ENCODE assay signal across 16 cellular contexts in genomic region chr9:82991684-82992083, GRCh38.
DNase-seq lines count a peak whose midpoint lies in the region; TF ChIP-seq lines count a peak whose summit lies in the region.
"Had no signal": no experiment of that assay in that cellular context is flagged by ENCODE, and none has a peak within 500 bp of the region (broad histone marks: within the 10 kb centered on the region; RNA-seq: fewer than 3 reads in every experiment).

No MANE protein-coding gene starts in this region.

- H3K4me3 Mint-ChIP-seq in neural crest cell: no peak overlapping the region
- H3K4me3 Mint-ChIP-seq in activated naive CD4-positive, alpha-beta T cell treated with anti-CD3 and anti-CD28 coated beads, Interleukin-2, amount 10 ng/mL, durations not matched to agents 7 days and 5 days: no peak overlapping the region
- H3K4me3 Mint-ChIP-seq: activated CD4-positive, alpha-beta T cell treated with anti-CD3 and anti-CD28 coated beads, Interleukin-2, amount 10 ng/mL, durations not matched to agents 24 days and 14 days; activated T-cell treated with anti-CD3 and anti-CD28 coated beads, Interleukin-2, amount 50 U/mL, for 4 hours; natural killer cell; T-helper 17 cell had no signal

- H3K27ac ChIP-seq in HEK293 (ENCODE audit: extremely low read depth, low read depth, low read length) (no peak overlapping the region), sigmoid colon (no peak overlapping the region)
- H3K27ac ChIP-seq: C4-2B, colonic mucosa, left ventricle myocardium inferior had no signal

- H3K36me3 ChIP-seq in HEK293 (ENCODE audit: control insufficient read depth in 2 of 2, insufficient read depth in 1 of 2, low read length in 2 of 2) (peaks cover 0 to 86% of the 10 kb centered on the region in 2 experiments), sigmoid colon (no peaks in the 10 kb centered on the region)
- H3K36me3 ChIP-seq: colonic mucosa, left ventricle myocardium inferior had no signal

- CTCF ChIA-PET in HEK293 (lab: Yijun Ruan, JAX): interaction anchor here (1.2 kb wide), 1 partner anchor 14 kb away, joined by 3 read pairs; no protein-coding TSS in a partner anchor
- CTCF ChIA-PET in activated naive CD4-positive, alpha-beta T cell treated with anti-CD3 and anti-CD28 coated beads, Interleukin-2, amount 10 ng/mL, durations not matched to agents 7 days and 5 days (lab: Charles Lee): no interaction called here

- H3K36me3 Mint-ChIP-seq in neural crest cell (ENCODE audit: low read depth): no peaks in the 10 kb centered on the region
- no peaks in the 10 kb centered on the region for H3K36me3 Mint-ChIP-seq in activated naive CD4-positive, alpha-beta T cell treated with anti-CD3 and anti-CD28 coated beads, Interleukin-2, amount 10 ng/mL, durations not matched to agents 7 days and 5 days
- H3K36me3 Mint-ChIP-seq: natural killer cell had no signal

- H3K27ac Mint-ChIP-seq in neural crest cell (ENCODE audit: unreplicated experiment): peak overlapping the region; percentile 60
- no peak overlapping the region for H3K27ac Mint-ChIP-seq in activated naive CD4-positive, alpha-beta T cell treated with anti-CD3 and anti-CD28 coated beads, Interleukin-2, amount 10 ng/mL, durations not matched to agents 7 days and 5 days
- H3K27ac Mint-ChIP-seq: activated CD4-positive, alpha-beta T cell treated with anti-CD3 and anti-CD28 coated beads, Interleukin-2, amount 10 ng/mL, durations not matched to agents 24 days and 14 days; natural killer cell; T-helper 17 cell had no signal

- H3K9me3 Mint-ChIP-seq in neural crest cell: no peaks in the 10 kb centered on the region
- H3K9me3 Mint-ChIP-seq in activated naive CD4-positive, alpha-beta T cell treated with anti-CD3 and anti-CD28 coated beads, Interleukin-2, amount 10 ng/mL, durations not matched to agents 7 days and 5 days: no peaks in the 10 kb centered on the region
- H3K9me3 Mint-ChIP-seq: activated CD4-positive, alpha-beta T cell treated with anti-CD3 and anti-CD28 coated beads, Interleukin-2, amount 10 ng/mL, durations not matched to agents 24 days and 14 days; activated T-cell treated with anti-CD3 and anti-CD28 coated beads, Interleukin-2, amount 50 U/mL, for 4 hours had no signal

- H3K9me3 ChIP-seq in HEK293 (ENCODE audit: control insufficient read depth, insufficient read depth, low read depth, low read length) (no peaks in the 10 kb centered on the region), sigmoid colon (no peaks in the 10 kb centered on the region)
- H3K9me3 ChIP-seq: colonic mucosa, left ventricle myocardium inferior had no signal

- H3K4me1 ChIP-seq in HEK293 (ENCODE audit: control insufficient read depth, insufficient read depth, low read length): no peaks in the 10 kb centered on the region
- no peaks in the 10 kb centered on the region for H3K4me1 ChIP-seq in sigmoid colon
- H3K4me1 ChIP-seq: left ventricle myocardium inferior had no signal

- intact Hi-C loops in sigmoid colon (cut with DNase I): no loop called here

- POLR2A ChIA-PET in HEK293 (lab: Yijun Ruan, JAX): no interaction called here

- no peaks in the 10 kb centered on the region for H3K27me3 Mint-ChIP-seq in neural crest cell (ENCODE audit: low read depth)
- H3K27me3 Mint-ChIP-seq in activated naive CD4-positive, alpha-beta T cell treated with anti-CD3 and anti-CD28 coated beads, Interleukin-2, amount 10 ng/mL, durations not matched to agents 7 days and 5 days: peaks cover 4% of the 10 kb centered on the region
- H3K27me3 Mint-ChIP-seq: activated CD4-positive, alpha-beta T cell treated with anti-CD3 and anti-CD28 coated beads, Interleukin-2, amount 10 ng/mL, durations not matched to agents 24 days and 14 days; T-helper 17 cell had no signal

- TF ChIP-seq CTCF in HEK293 (tag by site-specific recombination; IDR thresholded peaks at IDR 0.05): no peak
- no peak for TF ChIP-seq CTCF in astrocyte of the spinal cord (IDR thresholded peaks at IDR 0.05; ENCODE audit: low read depth, low read length)
- TF ChIP-seq CTCF in neural crest cell (conservative IDR thresholded peaks at IDR 0.05): no peak
- no peak for TF ChIP-seq CTCF in sigmoid colon (IDR thresholded peaks at IDR 0.05)

- peak; percentile 23 for DNase-seq in NCI-H2196 (lab: John Stamatoyannopoulos, UW; ENCODE audit: unreplicated experiment)
- peak; percentile 6 for DNase-seq in astrocyte of the spinal cord (ENCODE audit: low read depth, low spot score)
- DNase-seq in neural crest cell (ENCODE audit: low read depth, low spot score): no peak
- no peak for DNase-seq in sigmoid colon
- no peak for DNase-seq in activated naive CD4-positive, alpha-beta T cell treated with anti-CD3 and anti-CD28 coated beads, Interleukin-2, amount 10 ng/mL, durations not matched to agents 7 days and 5 days
- DNase-seq in kidney glomerular epithelial cell (lab: John Stamatoyannopoulos, UW): no peak
- DNase-seq: activated CD4-positive, alpha-beta T cell treated with anti-CD3 and anti-CD28 coated beads, Interleukin-2, amount 10 ng/mL, durations not matched to agents 24 days and 14 days; activated T-cell treated with anti-CD3 and anti-CD28 coated beads, Interleukin-2, amount 50 U/mL, for 4 hours; colonic mucosa; erythroblast; left ventricle myocardium inferior; natural killer cell; stimulated activated naive CD4-positive, alpha-beta T cell treated with Interleukin-2 at 50 U/mL for 16 hours; T-helper 17 cell had no signal

- no peak for TF ChIP-seq EP300 in sigmoid colon (IDR thresholded peaks at IDR 0.05)

- WGBS in sigmoid colon, 2 donors: 12 to 61% methylated on average over 2 of the region's 2 CpGs

- H3K4me1 Mint-ChIP-seq in neural crest cell: peaks cover 17% of the 10 kb centered on the region
- H3K4me1 Mint-ChIP-seq in activated naive CD4-positive, alpha-beta T cell treated with anti-CD3 and anti-CD28 coated beads, Interleukin-2, amount 10 ng/mL, durations not matched to agents 7 days and 5 days: peaks cover 14% of the 10 kb centered on the region
- H3K4me1 Mint-ChIP-seq: activated CD4-positive, alpha-beta T cell treated with anti-CD3 and anti-CD28 coated beads, Interleukin-2, amount 10 ng/mL, durations not matched to agents 24 days and 14 days; natural killer cell; T-helper 17 cell had no signal

- TF ChIP-seq POLR2A in sigmoid colon (IDR thresholded peaks at IDR 0.05): no peak

- H3K27me3 ChIP-seq in sigmoid colon: no peaks in the 10 kb centered on the region
- H3K27me3 ChIP-seq: colonic mucosa had no signal

- H3K4me3 ChIP-seq in HEK293 (ENCODE audit: low read depth, low read length): no peak overlapping the region
- H3K4me3 ChIP-seq in astrocyte of the spinal cord (ENCODE audit: low read depth, low read length): no peak overlapping the region
- no peak overlapping the region for H3K4me3 ChIP-seq in sigmoid colon
- H3K4me3 ChIP-seq: colonic mucosa, left ventricle myocardium inferior had no signal

- in situ Hi-C loops in astrocyte of the spinal cord (cut with HindIII; ENCODE audit: low sequenced_read_pairs): no loop called here

TF ChIP-seq in HEK293, 187 proteins besides CTCF, POLR2A, EP300 and RAD21:
- TF ChIP-seq ZNF175 (tag by site-specific recombination; IDR thresholded peaks at IDR 0.05) (no peak), ZNF112 (tag by site-specific recombination; IDR thresholded peaks at IDR 0.05) (0 out of 2 replicates have a peak, but pooled peaks have one; percentile 27)

Comparison
In these comparisons a context has a peak if more than half of its experiments do, and no peak if none do; other contexts are left out.
1. DNase-seq: peak in NCI-H2196 (single experiment) and astrocyte of the spinal cord (single experiment); none in neural crest cell (single experiment), sigmoid colon (single experiment), activated naive CD4-positive, alpha-beta T cell treated with anti-CD3 and anti-CD28 coated beads, Interleukin-2, amount 10 ng/mL, durations not matched to agents 7 days and 5 days (single experiment) and kidney glomerular epithelial cell (single experiment).